In the genomic region with DNA sequence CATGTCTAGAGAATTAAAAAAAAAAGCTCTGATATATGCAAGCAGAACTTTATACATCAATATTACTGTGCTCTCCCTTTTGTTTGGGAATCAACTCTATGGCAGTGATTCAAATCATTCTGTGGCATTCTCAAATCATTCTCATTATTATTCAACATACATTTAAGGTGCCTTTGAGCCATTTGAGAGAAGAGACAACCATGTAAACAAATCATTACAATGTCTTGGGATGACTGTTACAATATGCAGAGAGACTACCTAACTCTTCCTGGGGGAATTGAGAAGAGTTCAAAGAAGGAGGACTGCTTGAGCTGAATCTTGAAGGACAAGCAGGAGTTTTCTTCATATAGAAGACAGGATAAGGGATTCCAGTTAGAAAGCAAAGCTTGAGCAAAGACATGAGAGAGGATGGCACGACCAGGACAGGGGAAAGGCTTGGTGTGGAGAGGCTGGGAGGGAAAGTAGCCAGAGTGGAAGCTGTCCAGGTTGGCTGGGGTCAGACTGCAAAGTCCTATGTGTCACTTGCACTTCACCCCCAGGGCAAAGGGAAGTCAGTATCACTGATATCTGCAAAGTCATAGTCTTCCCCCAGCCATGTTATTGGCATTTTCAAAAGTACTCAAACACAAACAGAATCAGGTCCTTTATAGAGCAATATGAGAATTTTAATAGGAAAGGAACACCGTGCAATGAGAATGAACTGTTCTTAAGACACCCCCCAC, we compare ENCODE assay signal across 10 cellular contexts. TPM values are rescaled to one million over a fixed set of nuclear protein-coding genes. Genes with fewer than 3 reads are reported as not detected.
DNase-seq lines count a peak whose midpoint lies in the region; ATAC-seq and TF ChIP-seq lines count a peak whose summit lies in the region.
"Had no signal": no experiment of that assay in that cellular context is flagged by ENCODE, and none has a peak within 500 bp of the region (broad histone marks: within the 10 kb centered on the region; RNA-seq: fewer than 3 reads in every experiment).

No MANE protein-coding gene starts in this region.

- CTCF ChIA-PET in AG04449 (lab: Yijun Ruan, JAX) = interaction anchor here (2.1 kb wide), 1 partner anchor 39 kb away, joined by 7 read pairs; no protein-coding TSS in a partner anchor

- intact Hi-C loops in head of caudate nucleus (cut with DNase I) = no loop called here

- DNase-seq in AG04449 (ENCODE audit: low read depth, low spot score) (no peak), MG63 (peak; percentile 2), fibroblast of the aortic adventitia (ENCODE audit: low read depth) (no peak), mucosa of gallbladder (ENCODE audit: low spot score) (no peak), NCI-H748 (lab: John Stamatoyannopoulos, UW; ENCODE audit: unreplicated experiment) (no peak), head of caudate nucleus (no peak)
- DNase-seq: amygdala; CD8-positive, alpha-beta T cell had no signal

- ATAC-seq in GM19023 (IDR thresholded peaks at IDR 0.05; ENCODE audit: unreplicated experiment) (peak; percentile 39), HG03280 (IDR thresholded peaks at IDR 0.05; ENCODE audit: unreplicated experiment) (no peak)
- ATAC-seq: CD8-positive, alpha-beta T cell had no signal

- H3K4me3 ChIP-seq in AG04449 (ENCODE audit: low read depth, low read length) = peak overlapping the region; percentile 32
- no peak overlapping the region for H3K4me3 ChIP-seq in MG63
- H3K4me3 ChIP-seq in fibroblast of the aortic adventitia (ENCODE audit: low read depth, low read length) = peak overlapping the region; percentile 54

- POLR2A ChIA-PET in AG04449 (lab: Yijun Ruan, JAX) = interaction anchor here (1.2 to 4.8 kb wide), 4 partner anchors 8 to 13 kb away, joined by 4 to 25 read pairs (median 6); partner anchors contain the start of gene SEC24D

- TF ChIP-seq CTCF in AG04449 (IDR thresholded peaks at IDR 0.05; ENCODE audit: insufficient read depth, low read length, missing control alignments) = no peak
- no peak for TF ChIP-seq CTCF in fibroblast of the aortic adventitia (IDR thresholded peaks at IDR 0.05; ENCODE audit: insufficient read depth, low read length)

- peaks cover 48% of the 10 kb centered on the region for H3K36me3 ChIP-seq in MG63

- no peaks in the 10 kb centered on the region for H3K27me3 ChIP-seq in MG63

- no peaks in the 10 kb centered on the region for H3K9me3 ChIP-seq in MG63

RNA-seq across cellular contexts. Expression of gene SEC24D, which starts 9.0 kb away (rescaled TPM):
- total RNA-seq in MG63 (2014; rRNA removed; shearing (Covaris generic); ENCODE audit: low replicate concordance) = 19.2 and 26.6 TPM in 2 replicates
- 30.1 and 149 TPM in 2 replicates for total RNA-seq in fibroblast of the aortic adventitia (ENCODE audit: low replicate concordance)
- 90.6 TPM for total RNA-seq in mucosa of gallbladder
